ENCODE assay signal across 1 cellular context in genomic region chr11:129280027-129280811, GRCh38.
TF ChIP-seq lines count a peak whose summit lies in the region.

No MANE protein-coding gene starts in this region.

TF ChIP-seq in liver, 16 proteins besides CTCF, POLR2A, EP300 and RAD21 (continued from another document):
- no peak for TF ChIP-seq GABPA (IDR thresholded peaks at IDR 0.05 in 1 of 2, conservative IDR thresholded peaks at IDR 0.05 in 1 of 2)
- TF ChIP-seq FOXA1 (IDR thresholded peaks at IDR 0.05): no peak
- no peak for TF ChIP-seq EGR1 (IDR thresholded peaks at IDR 0.05; ENCODE audit: low read depth in 2 of 2)
- no peak for TF ChIP-seq JUND (IDR thresholded peaks at IDR 0.05)
- TF ChIP-seq MAX (IDR thresholded peaks at IDR 0.05): no peak
- TF ChIP-seq HNF4A (conservative IDR thresholded peaks at IDR 0.05): no peak
- TF ChIP-seq FOXA2 (IDR thresholded peaks at IDR 0.05): no peak
- TF ChIP-seq TAF1 (conservative IDR thresholded peaks at IDR 0.05): no peak
